In the genomic region with DNA sequence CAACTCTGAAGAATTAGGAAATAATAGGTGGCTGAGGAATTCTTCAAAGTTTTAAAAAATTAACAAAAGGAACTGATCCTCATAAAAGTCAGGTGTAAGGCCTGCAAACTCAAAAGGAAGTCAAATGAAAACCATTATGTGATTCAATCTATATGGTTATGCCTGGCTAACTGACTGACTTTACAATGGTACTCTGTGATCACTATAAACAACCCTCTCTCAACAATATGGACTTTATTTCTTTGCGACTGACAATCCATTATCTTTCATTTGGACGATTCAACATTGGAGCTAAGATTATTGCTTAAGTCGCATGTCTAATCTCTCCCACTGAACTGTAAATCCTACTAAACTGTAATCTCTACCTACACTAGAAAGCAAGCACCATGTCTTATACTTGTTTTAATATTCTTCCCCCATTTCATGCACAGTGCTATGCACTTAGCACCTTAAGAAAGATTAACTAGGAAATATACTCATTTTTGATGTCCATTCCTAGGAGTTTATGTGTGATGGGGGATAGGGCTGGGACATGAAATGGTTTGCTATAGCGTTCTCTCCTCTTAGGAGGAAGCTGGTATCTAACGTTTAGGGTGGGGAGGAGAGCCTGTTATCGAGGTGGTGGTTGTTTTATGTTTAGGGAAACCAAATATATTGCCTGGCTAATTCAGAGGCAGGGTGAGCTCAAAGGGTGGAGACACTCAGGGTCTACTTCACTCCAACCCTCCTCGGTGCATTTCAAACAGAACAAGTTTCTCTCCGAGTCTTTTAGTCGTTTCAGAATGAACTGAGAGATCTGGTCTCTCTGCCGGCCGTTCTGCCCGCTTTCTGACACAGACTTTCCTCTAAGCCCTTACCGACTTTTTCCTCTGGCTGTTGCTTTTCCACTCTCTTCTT, we compare ENCODE assay signal across 2 cellular contexts.
TF ChIP-seq lines count a peak whose summit lies in the region.

No MANE protein-coding gene starts in this region.

TF ChIP-seq in WTC11, 78 proteins besides CTCF, POLR2A, EP300 and RAD21 (continued from another document):
- TF ChIP-seq USF1 (CRISPR knock-in tag; IDR thresholded peaks at IDR 0.05), result no peak
- no peak for TF ChIP-seq JUN (CRISPR knock-in tag; IDR thresholded peaks at IDR 0.05)
- TF ChIP-seq TCF7 (CRISPR knock-in tag; IDR thresholded peaks at IDR 0.05; ENCODE audit: low read depth), result no peak

TF ChIP-seq in endothelial cell of umbilical vein, 7 proteins besides CTCF, POLR2A, EP300 and RAD21 (continued from another document):
- no peak for TF ChIP-seq POLR2AphosphoS5 (IDR thresholded peaks at IDR 0.05; ENCODE audit: insufficient read depth, low read depth, low read length)
